ENCODE assay signal across 16 cellular contexts in the genomic region with DNA sequence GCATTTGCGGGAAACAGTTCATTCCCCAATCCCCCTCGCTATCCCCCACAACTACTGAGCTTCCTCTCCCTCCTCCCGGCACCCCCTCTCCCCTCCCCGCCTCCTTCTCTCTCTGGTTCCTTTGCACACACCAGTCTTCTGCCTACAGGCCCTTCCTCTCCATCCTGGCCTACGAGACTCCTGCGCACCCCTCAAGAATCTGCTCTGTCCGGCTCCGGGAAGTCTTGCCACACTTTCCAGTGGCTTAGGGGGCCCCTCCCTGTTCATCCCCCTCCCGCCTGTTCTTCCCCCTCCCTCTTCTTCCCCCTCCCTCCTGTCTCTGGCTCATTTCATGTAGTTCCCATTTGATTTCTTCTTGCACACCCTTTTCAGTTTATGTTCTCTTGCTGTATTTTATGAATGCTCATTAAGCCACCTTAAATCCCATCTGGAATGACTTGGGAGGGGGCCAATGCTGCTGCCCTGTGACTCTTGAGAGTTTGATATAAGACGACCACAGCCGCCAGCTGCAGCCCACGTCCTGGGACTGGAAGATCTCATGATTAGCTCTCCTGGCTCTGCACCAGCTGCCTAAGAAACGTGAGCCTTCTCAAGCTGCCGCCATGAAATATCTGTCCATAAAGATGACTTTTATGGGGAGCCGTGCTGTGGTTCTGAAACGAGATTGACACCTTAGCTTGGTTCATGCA. TPM values are rescaled to one million over a fixed set of nuclear protein-coding genes. Genes with fewer than 3 reads are reported as not detected.
DNase-seq lines count a peak whose midpoint lies in the region; ATAC-seq and TF ChIP-seq lines count a peak whose summit lies in the region.
"Had no signal": no experiment of that assay in that cellular context is flagged by ENCODE, and none has a peak within 500 bp of the region (broad histone marks: within the 10 kb centered on the region; RNA-seq: fewer than 3 reads in every experiment).

No MANE protein-coding gene starts in this region.

- H3K4me1 ChIP-seq in tibial artery = peaks cover 0 to 18% (median 5%) of the 10 kb centered on the region in 4 donors
- H3K4me1 ChIP-seq in CD8-positive, alpha-beta T cell (ENCODE audit: insufficient read depth, low read length) = no peaks in the 10 kb centered on the region
- H3K4me1 ChIP-seq: foreskin keratinocyte, prostate gland had no signal

- peaks cover 0 to 1% (median 1%) of the 10 kb centered on the region in 3 donors for H3K27me3 Mint-ChIP-seq in CD14-positive monocyte (ENCODE audit: low read depth in 3 of 3)
- peaks cover 3% of the 10 kb centered on the region for H3K27me3 Mint-ChIP-seq in nephron progenitor cell (ENCODE audit: low read depth, poor library complexity)
- no peaks in the 10 kb centered on the region for H3K27me3 Mint-ChIP-seq in CD8-positive, alpha-beta T cell (ENCODE audit: low read depth)

- TF ChIP-seq CTCF in CD14-positive monocyte (IDR thresholded peaks at IDR 0.05) (no peak), choroid plexus epithelial cell (conservative IDR thresholded peaks at IDR 0.05; ENCODE audit: low read depth, low read length) (no peak), nephron progenitor cell (IDR thresholded peaks at IDR 0.05) (no peak), tibial artery (IDR thresholded peaks at IDR 0.05) (no peak)
- no peak for TF ChIP-seq CTCF in CD8-positive, alpha-beta T cell (IDR thresholded peaks at IDR 0.05)

- H3K4me3 Mint-ChIP-seq in CD14-positive monocyte = peak overlapping the region; percentile 69 to 78
- H3K4me3 Mint-ChIP-seq in nephron progenitor cell = peak overlapping the region; percentile 43
- H3K4me3 Mint-ChIP-seq in CD8-positive, alpha-beta T cell = no peak overlapping the region
- H3K4me3 Mint-ChIP-seq: B cell, T-helper 17 cell had no signal

- H3K27ac Mint-ChIP-seq in CD14-positive monocyte (peak overlapping the region; percentile 12 to 90 (median 82)), nephron progenitor cell (no peak overlapping the region)
- no peak overlapping the region for H3K27ac Mint-ChIP-seq in CD8-positive, alpha-beta T cell
- H3K27ac Mint-ChIP-seq: B cell, T-helper 17 cell had no signal

- no peaks in the 10 kb centered on the region for H3K9me3 ChIP-seq in tibial artery
- no peaks in the 10 kb centered on the region for H3K9me3 ChIP-seq in CD8-positive, alpha-beta T cell (ENCODE audit: low read length)
- H3K9me3 ChIP-seq: prostate gland had no signal

- CTCF ChIA-PET in CD8-positive, alpha-beta T cell (lab: Charles Lee) = interaction anchor here (1.0 kb wide), 1 partner anchor 13 kb away, joined by 3 read pairs; no protein-coding TSS in a partner anchor

- peaks cover 44% of the 10 kb centered on the region for H3K4me1 Mint-ChIP-seq in CD14-positive monocyte
- H3K4me1 Mint-ChIP-seq in nephron progenitor cell = peaks cover 71% of the 10 kb centered on the region
- H3K4me1 Mint-ChIP-seq in CD8-positive, alpha-beta T cell (ENCODE audit: low read depth) = peaks cover 3% of the 10 kb centered on the region

- peaks cover 0 to 6% of the 10 kb centered on the region in 2 donors for H3K27me3 ChIP-seq in tibial artery
- H3K27me3 ChIP-seq in CD8-positive, alpha-beta T cell (ENCODE audit: insufficient read depth, low read length) = no peaks in the 10 kb centered on the region

- peaks cover 0 to 2% of the 10 kb centered on the region in 2 donors for H3K36me3 Mint-ChIP-seq in CD14-positive monocyte
- H3K36me3 Mint-ChIP-seq in nephron progenitor cell (ENCODE audit: low read depth) = no peaks in the 10 kb centered on the region
- H3K36me3 Mint-ChIP-seq in CD8-positive, alpha-beta T cell = no peaks in the 10 kb centered on the region

- no peak overlapping the region for H3K27ac ChIP-seq in tibial artery
- no peak overlapping the region for H3K27ac ChIP-seq in CD8-positive, alpha-beta T cell (ENCODE audit: low read depth, low read length)
- H3K27ac ChIP-seq: foreskin keratinocyte, prostate gland had no signal

- H3K9me3 Mint-ChIP-seq in CD14-positive monocyte (no peaks in the 10 kb centered on the region), nephron progenitor cell (peaks cover 4% of the 10 kb centered on the region)
- no peaks in the 10 kb centered on the region for H3K9me3 Mint-ChIP-seq in CD8-positive, alpha-beta T cell

- intact Hi-C loops in CD14-positive monocyte (cut with micrococcal nuclease) = no loop called here
- intact Hi-C loops in tibial artery (cut with DNase I; ENCODE audit: low total_unique reads) = no loop called here
- intact Hi-C loops in CD8-positive, alpha-beta T cell (cut with DNase I, micrococcal nuclease) = no loop called here

- POLR2A ChIA-PET in CD8-positive, alpha-beta T cell (lab: Charles Lee) = no interaction called here

- H3K36me3 ChIP-seq in tibial artery = no peaks in the 10 kb centered on the region
- H3K36me3 ChIP-seq in CD8-positive, alpha-beta T cell (ENCODE audit: insufficient read depth, low read length) = no peaks in the 10 kb centered on the region
- H3K36me3 ChIP-seq: prostate gland had no signal

- ATAC-seq in GM21576 (IDR thresholded peaks at IDR 0.05; ENCODE audit: unreplicated experiment) = no peak
- ATAC-seq in CD8-positive, alpha-beta T cell = no peak
- ATAC-seq: foreskin keratinocyte, T-helper 17 cell had no signal

- peak; percentile 51 for DNase-seq in CD14-positive monocyte (ENCODE audit: low spot score)
- peak; percentile 95 for DNase-seq in NCI-H2171 (lab: John Stamatoyannopoulos, UW)
- peak; percentile 30 for DNase-seq in choroid plexus epithelial cell (ENCODE audit: low read depth)
- DNase-seq in nephron progenitor cell = peak; percentile 25
- DNase-seq in KG1 (lab: John Stamatoyannopoulos, UW) = no peak
- DNase-seq in tibial artery = no peak
- DNase-seq in CD8-positive, alpha-beta T cell = no peak
- DNase-seq: foreskin keratinocyte; HCEC 1CT; MV-4-11; NCI-H226; stimulated activated CD4-positive, alpha-beta T cell treated with anti-CD3 and anti-CD28 coated beads, Interleukin-2, amount 100 ng/mL, for 48 hours; T-helper 17 cell had no signal

- H3K4me3 ChIP-seq in choroid plexus epithelial cell (ENCODE audit: low read depth, low read length) = no peak overlapping the region
- H3K4me3 ChIP-seq in tibial artery = no peak overlapping the region
- no peak overlapping the region for H3K4me3 ChIP-seq in CD8-positive, alpha-beta T cell (ENCODE audit: low read depth, low read length)
- H3K4me3 ChIP-seq: prostate gland had no signal

RNA-seq across cellular contexts. Expression of gene RPS6KA4, which starts 50.9 kb away (rescaled TPM):
- 10 to 100 TPM; 16.2 to 24.5 TPM for polyA plus RNA-seq in CD14-positive monocyte
- total RNA-seq in CD8-positive, alpha-beta T cell = 10 to 100 TPM in 1 of 2 experiments, 1 to 10 TPM in 1; 8.6 to 10.1 TPM

Comparison
In these comparisons a context has a peak if more than half of its experiments do, and no peak if none do; other contexts are left out.
1. DNase-seq: peak in CD14-positive monocyte (single experiment), NCI-H2171 (single experiment), choroid plexus epithelial cell (single experiment) and nephron progenitor cell (single experiment); none in KG1 (single experiment), tibial artery (0 of 2) and CD8-positive, alpha-beta T cell (0 of 7).
2. H3K27ac Mint-ChIP-seq: peak in CD14-positive monocyte (7 of 7); none in nephron progenitor cell (single experiment) and CD8-positive, alpha-beta T cell (single experiment).